ENCODE assay signal across 29 cellular contexts in the genomic region with DNA sequence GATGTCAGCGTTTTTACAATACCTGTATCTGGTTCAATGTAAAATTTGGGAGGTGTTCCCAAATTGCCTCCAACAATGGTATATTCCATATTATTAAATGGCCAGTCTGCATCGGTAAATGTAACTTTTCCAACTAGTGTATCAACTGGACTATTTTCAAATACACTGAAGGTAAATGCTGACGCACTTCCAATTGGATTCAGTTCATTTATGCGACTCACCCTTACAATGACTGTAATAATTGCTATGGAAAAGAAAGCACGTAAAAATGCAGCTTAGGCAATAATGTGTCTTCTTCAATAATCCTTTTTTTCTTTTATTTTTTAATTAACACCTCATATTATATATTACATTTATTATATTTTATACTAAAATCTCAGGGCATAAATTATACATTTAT.
"Had no signal": no experiment of that assay in that cellular context is flagged by ENCODE, and none has a peak within 500 bp of the region (broad histone marks: within the 10 kb centered on the region; RNA-seq: fewer than 3 reads in every experiment).

No MANE protein-coding gene starts in this region.

- H3K9me3 ChIP-seq: colonic mucosa, esophagus squamous epithelium, gastrocnemius medialis, heart right ventricle, left lung, lower lobe of right lung, mucosa of descending colon had no signal

- ATAC-seq: effector memory CD8-positive, alpha-beta T cell; esophagus mucosa; gastrocnemius medialis; heart right ventricle; left cardiac atrium; left lung; left ventricle myocardium superior; lower lobe of right lung; mucosa of descending colon; naive thymus-derived CD8-positive, alpha-beta T cell had no signal

- DNase-seq: colonic mucosa; cortex of kidney; effector CD8-positive, alpha-beta T cell; effector memory CD8-positive, alpha-beta T cell; endodermal cell; erythroblast; esophagus squamous epithelium; foreskin fibroblast; foreskin melanocyte; gastrocnemius medialis; glutamatergic neuron; head of caudate nucleus; heart right ventricle; hippocampal formation; immature natural killer cell; islet precursor cell; left cardiac atrium; left lung; left ventricle myocardium superior; lower lobe of right lung; mesenchymal stem cell; mucosa of descending colon; naive B cell; naive thymus-derived CD8-positive, alpha-beta T cell had no signal

- H3K4me1 Mint-ChIP-seq: endodermal cell; immature natural killer cell; mesothelial cell of epicardium; naive B cell; naive thymus-derived CD8-positive, alpha-beta T cell had no signal

- H3K4me3 ChIP-seq: colonic mucosa, esophagus squamous epithelium, gastrocnemius medialis, heart right ventricle, left lung, lower lobe of right lung, mucosa of descending colon had no signal

- H3K4me1 ChIP-seq: colonic mucosa, esophagus squamous epithelium, gastrocnemius medialis, heart right ventricle, left lung, lower lobe of right lung had no signal

- H3K27me3 Mint-ChIP-seq: dendritic cell treated with granulocyte-macrophage colony-stimulating factor and Interleukin-4, amounts not matched to agents 40 ng/mL and 50 ng/mL, for 4 days; effector memory CD8-positive, alpha-beta T cell; naive B cell; naive thymus-derived CD8-positive, alpha-beta T cell had no signal

- FAIRE-seq: endometrium had no signal

- H3K9me3 Mint-ChIP-seq: dendritic cell treated with granulocyte-macrophage colony-stimulating factor and Interleukin-4, amounts not matched to agents 40 ng/mL and 50 ng/mL, for 4 days; endodermal cell; mesothelial cell of epicardium had no signal

- H3K36me3 Mint-ChIP-seq: immature natural killer cell; mesothelial cell of epicardium; naive B cell; naive thymus-derived CD8-positive, alpha-beta T cell had no signal

- H3K4me3 Mint-ChIP-seq: dendritic cell treated with granulocyte-macrophage colony-stimulating factor and Interleukin-4, amounts not matched to agents 40 ng/mL and 50 ng/mL, for 4 days; effector memory CD8-positive, alpha-beta T cell; endodermal cell; immature natural killer cell; mesothelial cell of epicardium; naive B cell; naive thymus-derived CD8-positive, alpha-beta T cell had no signal

- H3K36me3 ChIP-seq: colonic mucosa, esophagus squamous epithelium, gastrocnemius medialis, heart right ventricle, left lung, lower lobe of right lung had no signal

- H3K27ac Mint-ChIP-seq: dendritic cell treated with granulocyte-macrophage colony-stimulating factor and Interleukin-4, amounts not matched to agents 40 ng/mL and 50 ng/mL, for 4 days; effector memory CD8-positive, alpha-beta T cell; endodermal cell; immature natural killer cell; mesothelial cell of epicardium; naive B cell; naive thymus-derived CD8-positive, alpha-beta T cell had no signal

- H3K27ac ChIP-seq: colonic mucosa, epithelial cell of prostate, esophagus squamous epithelium, gastrocnemius medialis, heart right ventricle, left lung, lower lobe of right lung had no signal

- H3K27me3 ChIP-seq: colonic mucosa, esophagus squamous epithelium, gastrocnemius medialis, heart right ventricle, left lung had no signal
